In the genomic region with DNA sequence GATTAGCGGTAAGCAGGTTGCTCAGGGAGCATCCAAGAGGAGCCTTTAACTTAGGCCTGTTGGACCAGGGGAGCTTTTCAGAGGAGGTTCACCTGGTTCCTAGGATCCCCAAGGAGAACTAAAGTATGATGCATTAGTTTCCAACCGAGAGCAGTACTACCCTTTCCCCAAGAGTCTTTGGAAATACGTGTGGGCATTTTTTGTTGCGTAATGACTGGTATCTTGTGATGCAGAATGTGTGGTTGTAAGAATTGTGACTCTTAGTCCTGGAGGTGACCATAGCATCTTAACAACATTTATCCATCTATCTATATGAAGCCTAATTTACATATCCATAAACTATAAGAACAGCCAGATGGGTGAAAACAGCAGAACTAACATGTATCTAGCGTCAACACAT, we compare ENCODE assay signal across 30 cellular contexts. TPM values are rescaled to one million over a fixed set of nuclear protein-coding genes. Genes with fewer than 3 reads are reported as not detected.
"Had no signal": no experiment of that assay in that cellular context is flagged by ENCODE, and none has a peak within 500 bp of the region (broad histone marks: within the 10 kb centered on the region; RNA-seq: fewer than 3 reads in every experiment).

No MANE protein-coding gene starts in this region.

- H3K4me1 ChIP-seq: esophagus squamous epithelium, heart right ventricle, lower lobe of right lung, psoas muscle, spleen, suprapubic skin, transverse colon, vagina had no signal

- H3K4me3 ChIP-seq: esophagus squamous epithelium, heart right ventricle, lower lobe of right lung, ovary, psoas muscle, skin epidermis, spleen, suprapubic skin, transverse colon, vagina had no signal

- H3K27me3 Mint-ChIP-seq: stimulated activated memory B cell treated with anti-CD40 and anti-IgM and Interleukin-4, amounts not matched to agents 10 μg/mL and 1 μg/mL and 100 μg/mL, for 72 hours; stimulated activated naive CD8-positive, alpha-beta T cell treated with anti-CD3 and anti-CD28 coated beads, Interleukin-15, Interleukin-2, amounts not matched to agents 100 ng/mL and 50 ng/mL, for 24 hours had no signal

- ATAC-seq: effector memory CD8-positive, alpha-beta T cell; heart right ventricle; left ventricle myocardium superior; lower lobe of right lung; natural killer cell; psoas muscle; right cardiac atrium; stimulated activated memory B cell treated with anti-CD40 and anti-IgM and Interleukin-4, amounts not matched to agents 10 μg/mL and 1 μg/mL and 100 μg/mL, for 72 hours had no signal

- H3K9me3 Mint-ChIP-seq: effector memory CD8-positive, alpha-beta T cell; natural killer cell; stimulated activated memory B cell treated with anti-CD40 and anti-IgM and Interleukin-4, amounts not matched to agents 10 μg/mL and 1 μg/mL and 100 μg/mL, for 72 hours; stimulated activated naive CD8-positive, alpha-beta T cell treated with anti-CD3 and anti-CD28 coated beads, Interleukin-15, Interleukin-2, amounts not matched to agents 100 ng/mL and 50 ng/mL, for 24 hours had no signal

- H3K36me3 Mint-ChIP-seq: natural killer cell; stimulated activated memory B cell treated with anti-CD40 and anti-IgM and Interleukin-4, amounts not matched to agents 10 μg/mL and 1 μg/mL and 100 μg/mL, for 72 hours had no signal

- H3K4me3 Mint-ChIP-seq: effector memory CD8-positive, alpha-beta T cell; natural killer cell; stimulated activated memory B cell treated with anti-CD40 and anti-IgM and Interleukin-4, amounts not matched to agents 10 μg/mL and 1 μg/mL and 100 μg/mL, for 72 hours; stimulated activated naive CD8-positive, alpha-beta T cell treated with anti-CD3 and anti-CD28 coated beads, Interleukin-15, Interleukin-2, amounts not matched to agents 100 ng/mL and 50 ng/mL, for 24 hours had no signal

- H3K4me1 Mint-ChIP-seq: natural killer cell; stimulated activated memory B cell treated with anti-CD40 and anti-IgM and Interleukin-4, amounts not matched to agents 10 μg/mL and 1 μg/mL and 100 μg/mL, for 72 hours had no signal

- H3K9me3 ChIP-seq: esophagus squamous epithelium, heart right ventricle, lower lobe of right lung, ovary, psoas muscle, spleen, suprapubic skin, transverse colon, vagina had no signal

- H3K27ac Mint-ChIP-seq: effector memory CD8-positive, alpha-beta T cell; natural killer cell; stimulated activated memory B cell treated with anti-CD40 and anti-IgM and Interleukin-4, amounts not matched to agents 10 μg/mL and 1 μg/mL and 100 μg/mL, for 72 hours; stimulated activated naive CD8-positive, alpha-beta T cell treated with anti-CD3 and anti-CD28 coated beads, Interleukin-15, Interleukin-2, amounts not matched to agents 100 ng/mL and 50 ng/mL, for 24 hours had no signal

- DNase-seq: cortex of kidney; effector memory CD8-positive, alpha-beta T cell; erythroblast; esophagus squamous epithelium; foreskin melanocyte; glutamatergic neuron; heart right ventricle; left ventricle myocardium superior; lower lobe of right lung; natural killer cell; occipital lobe; ovary; posterior cingulate gyrus; psoas muscle; right cardiac atrium; spleen; stimulated activated CD4-positive, alpha-beta T cell treated with anti-CD3 and anti-CD28 coated beads, Interleukin-4, amount 100 ng/mL, for 4 hours; transverse colon had no signal

- H3K27me3 ChIP-seq: esophagus squamous epithelium, ovary, spleen, suprapubic skin, vagina had no signal

- H3K27ac ChIP-seq: esophagus squamous epithelium, heart right ventricle, lower lobe of right lung, ovary, psoas muscle, skin epidermis, spleen, suprapubic skin, transverse colon, vagina had no signal

- H3K36me3 ChIP-seq: esophagus squamous epithelium, heart right ventricle, lower lobe of right lung, ovary, spleen, suprapubic skin, transverse colon, vagina had no signal

- FAIRE-seq: endometrium, keratinocyte had no signal

RNA-seq across cellular contexts. Expression of a gene that starts 11.0 kb away (rescaled TPM):
- total RNA-seq: dermis microvascular lymphatic vessel endothelial cell, esophagus squamous epithelium, left ventricle myocardium superior, mesenteric fat pad, myocyte, natural killer cell, occipital lobe, right cardiac atrium, spleen, suprapubic skin, ureter, vagina had no signal
- polyA plus RNA-seq: heart right ventricle, neural cell, right cardiac atrium, spleen had no signal
